ENCODE assay signal across 23 cellular contexts in genomic region chr12:84542289-84542688, GRCh38.
DNase-seq lines count a peak whose midpoint lies in the region; ATAC-seq, FAIRE-seq and TF ChIP-seq lines count a peak whose summit lies in the region.
"Had no signal": no experiment of that assay in that cellular context is flagged by ENCODE, and none has a peak within 500 bp of the region (broad histone marks: within the 10 kb centered on the region; RNA-seq: fewer than 3 reads in every experiment).

No MANE protein-coding gene starts in this region.

- no peak for TF ChIP-seq CTCF in AG10803 (conservative IDR thresholded peaks at IDR 0.05; ENCODE audit: low read length)

- H3K4me3 ChIP-seq in AG10803 (ENCODE audit: low read length): no peak overlapping the region
- H3K4me3 ChIP-seq: A549 had no signal

- no peak for ATAC-seq in HG02588 (IDR thresholded peaks at IDR 0.05; ENCODE audit: unreplicated experiment)
- ATAC-seq: A549, Panc1 had no signal

- peak; percentile 14 for DNase-seq in AG10803 (ENCODE audit: low read depth)
- DNase-seq in GM04503 (ENCODE audit: low read depth): peak; percentile 10
- peak; percentile 2 for DNase-seq in glomerular endothelial cell (ENCODE audit: extremely low read depth, low read depth, low spot score)
- DNase-seq in MV-4-11 (lab: John Stamatoyannopoulos, UW): no peak
- no peak for DNase-seq in stimulated activated CD4-positive, alpha-beta T cell treated with anti-CD3 and anti-CD28 coated beads, Interleukin-2, amount 100 ng/mL, for 24 hours
- DNase-seq: BE2C, DMS153, DND-41, KBM-7, NCI-H1105 treated with DMSO at 0.1 percent for 48 hours, NCI-H1694, NCI-H2081 treated with DMSO at 0.1 percent for 48 hours, NCI-H2171, NCI-H226, NCI-H510A, NCI-H69, SHP77, SW 1271 had no signal

- peak; percentile 78 for FAIRE-seq in endometrium (lab: Jason Lieb, UNC)
- FAIRE-seq: H54 had no signal

Comparison
In these comparisons a context has a peak if more than half of its experiments do, and no peak if none do; other contexts are left out.
1. DNase-seq: peak in AG10803 (single experiment), GM04503 (single experiment) and glomerular endothelial cell (single experiment); none in MV-4-11 (single experiment) and stimulated activated CD4-positive, alpha-beta T cell treated with anti-CD3 and anti-CD28 coated beads, Interleukin-2, amount 100 ng/mL, for 24 hours (0 of 2).